ENCODE assay signal across 24 cellular contexts in genomic region chr5:1464096-1464446, GRCh38. TPM values are rescaled to one million over a fixed set of nuclear protein-coding genes. Genes with fewer than 3 reads are reported as not detected.
A peak's percentile ranks its signal among the peaks of the same experiment; 100 is the strongest.
DNase-seq lines count a peak whose midpoint lies in the region; ATAC-seq and TF ChIP-seq lines count a peak whose summit lies in the region.
"Had no signal": no experiment of that assay in that cellular context is flagged by ENCODE, and none has a peak within 500 bp of the region (broad histone marks: within the 10 kb centered on the region; RNA-seq: fewer than 3 reads in every experiment).

No MANE protein-coding gene starts in this region.

- no peak overlapping the region for H3K14ac ChIP-seq in neuronal stem cell (ENCODE audit: low read length)

- no peak overlapping the region for H2BK120ac ChIP-seq in neuronal stem cell (ENCODE audit: low read depth, low read length)

- ATAC-seq in SK-N-SH treated with all-trans-retinoic acid at 6 μM for 48 hours (no peak), heart right ventricle (no peak), GM21526 (IDR thresholded peaks at IDR 0.05; ENCODE audit: low FRiP score, unreplicated experiment) (no peak)

- H3K27ac ChIP-seq in SK-N-SH (ENCODE audit: low read depth in 2 of 2, low read length in 1 of 2) (no peak overlapping the region), heart right ventricle (no peak overlapping the region), neuronal stem cell (replicated peaks; ENCODE audit: low read length) (no peak overlapping the region)
- H3K27ac ChIP-seq: 22Rv1; BLaER1 treated with 17β-estradiol and CSF1 and Interleukin-3, amounts not matched to agents 10 nM and 100 nM; Peyer's patch had no signal

- 97% methylated on average over 6 of the region's 14 CpGs for WGBS in SK-N-SH (ENCODE audit: low lambda C conversion rate)
- 93 to 95% methylated on average over 14 of the region's 14 CpGs for WGBS in heart right ventricle, 2 donors
- no CpG with 5 or more reads among the region's 14 CpGs for WGBS in neuronal stem cell (ENCODE audit: extremely low coverage in 2 of 2, insufficient read length in 2 of 2, insufficient replicate concordance in 1 of 2), 2 donors

- no peaks in the 10 kb centered on the region for H3K27me3 ChIP-seq in SK-N-SH (ENCODE audit: insufficient read depth)
- H3K27me3 ChIP-seq in heart right ventricle = no peaks in the 10 kb centered on the region
- no peaks in the 10 kb centered on the region for H3K27me3 ChIP-seq in neuronal stem cell (ENCODE audit: control insufficient read depth in 3 of 3, insufficient read depth in 3 of 3, low read depth in 1 of 3, low read length in 3 of 3)
- H3K27me3 ChIP-seq: BLaER1 treated with 17β-estradiol and CSF1 and Interleukin-3, amounts not matched to agents 10 nM and 100 nM; Peyer's patch had no signal

- intact Hi-C loops in cardiac septum (cut with DNase I) = no loop called here
- intact Hi-C loops in heart right ventricle (cut with DNase I) = no loop called here

- H2AFZ ChIP-seq in SK-N-SH (ENCODE audit: low read depth) (no peak overlapping the region), neuronal stem cell (ENCODE audit: low read length) (no peak overlapping the region)

- no peak overlapping the region for H3K23ac ChIP-seq in neuronal stem cell (ENCODE audit: low read depth, low read length, poor library complexity)

- H2AK5ac ChIP-seq in neuronal stem cell (ENCODE audit: low read depth, low read length) = no peak overlapping the region

- TF ChIP-seq CTCF in SK-N-SH (IDR thresholded peaks at IDR 0.05) = no peak
- TF ChIP-seq CTCF in heart right ventricle (IDR thresholded peaks at IDR 0.05) = no peak

- H3K9me2 ChIP-seq in SK-N-SH = no peaks in the 10 kb centered on the region

- no peak overlapping the region for H2BK5ac ChIP-seq in neuronal stem cell (ENCODE audit: low read length)

- H3K4me3 ChIP-seq in SK-N-SH (ENCODE audit: low read depth in 2 of 2, low read length in 1 of 2) = no peak overlapping the region
- no peak overlapping the region for H3K4me3 ChIP-seq in heart right ventricle
- no peak overlapping the region for H3K4me3 ChIP-seq in neuronal stem cell (ENCODE audit: low read length in 2 of 2)
- H3K4me3 ChIP-seq: BLaER1 treated with 17β-estradiol and CSF1 and Interleukin-3, amounts not matched to agents 10 nM and 100 nM; Peyer's patch had no signal

- H4K91ac ChIP-seq in neuronal stem cell (ENCODE audit: low read depth, low read length, poor library complexity) = no peak overlapping the region

- H3K9me3 ChIP-seq in SK-N-SH = no peaks in the 10 kb centered on the region
- no peaks in the 10 kb centered on the region for H3K9me3 ChIP-seq in heart right ventricle
- H3K9me3 ChIP-seq in neuronal stem cell (replicated peaks in 1 of 2; ENCODE audit: control insufficient read depth in 2 of 2, insufficient read depth in 1 of 2, low read depth in 1 of 2, low read length in 2 of 2) = peaks cover 0 to 15% of the 10 kb centered on the region in 2 donors
- H3K9me3 ChIP-seq: Peyer's patch had no signal

- no peak for TF ChIP-seq EP300 in SK-N-SH (IDR thresholded peaks at IDR 0.05; ENCODE audit: borderline replicate concordance in 1 of 2, low read depth in 1 of 2, low read length in 1 of 2)

- H3K4me1 ChIP-seq in SK-N-SH (ENCODE audit: control insufficient read depth in 1 of 2, insufficient read depth in 2 of 2, low read depth in 1 of 2, low read length in 1 of 2) (peaks cover 0 to 7% of the 10 kb centered on the region in 2 experiments; a peak in 1 of 4 replicates), heart right ventricle (no peaks in the 10 kb centered on the region), neuronal stem cell (ENCODE audit: control insufficient read depth in 2 of 2, insufficient read depth in 1 of 2, low read depth in 1 of 2, low read length in 2 of 2) (peaks cover 0 to 7% of the 10 kb centered on the region in 2 donors)
- H3K4me1 ChIP-seq: Peyer's patch had no signal

- no peak overlapping the region for H4K8ac ChIP-seq in neuronal stem cell (ENCODE audit: low read depth, low read length)

- H3K9ac ChIP-seq in SK-N-SH (no peak overlapping the region), neuronal stem cell (ENCODE audit: low read depth, low read length, poor library complexity) (peak overlapping the region; percentile 32)
- H3K9ac ChIP-seq: BLaER1 treated with 17β-estradiol and CSF1 and Interleukin-3, amounts not matched to agents 10 nM and 100 nM had no signal

- H3K18ac ChIP-seq in neuronal stem cell (ENCODE audit: low read length) = no peak overlapping the region

- no peak overlapping the region for H3K4ac ChIP-seq in neuronal stem cell (ENCODE audit: low read length)

- POLR2A ChIA-PET in SK-N-SH (lab: Yijun Ruan, JAX) = no interaction called here

- CTCF ChIA-PET in SK-N-SH (lab: Yijun Ruan, JAX) = interaction anchor here (1.7 kb wide), 1 partner anchor 16 kb away, joined by 5 read pairs; no protein-coding TSS in a partner anchor

- no peaks in the 10 kb centered on the region for H3K79me2 ChIP-seq in SK-N-SH (ENCODE audit: insufficient read depth)

- no peak for TF ChIP-seq RAD21 in SK-N-SH (IDR thresholded peaks at IDR 0.05; ENCODE audit: low read length)

- no peak overlapping the region for H2BK15ac ChIP-seq in neuronal stem cell (ENCODE audit: low read length)

- no peak overlapping the region for H3K4me2 ChIP-seq in SK-N-SH
- H3K4me2 ChIP-seq in neuronal stem cell (ENCODE audit: insufficient read depth, low read length, poor library complexity, severe bottlenecking) = no peak overlapping the region
- H3K4me2 ChIP-seq: BLaER1 treated with 17β-estradiol and CSF1 and Interleukin-3, amounts not matched to agents 10 nM and 100 nM had no signal

- H3K36me3 ChIP-seq in SK-N-SH (replicated peaks in 1 of 2; ENCODE audit: control insufficient read depth in 1 of 2, insufficient read depth in 2 of 2, low read length in 1 of 2) (peaks cover 13 to 34% of the 10 kb centered on the region in 2 experiments), heart right ventricle (peaks cover 0 to 87% (median 28%) of the 10 kb centered on the region in 9 donors), neuronal stem cell (replicated peaks in 1 of 2; ENCODE audit: control insufficient read depth in 2 of 2, insufficient read depth in 2 of 2, low read length in 2 of 2) (peaks cover 55 to 81% of the 10 kb centered on the region in 2 donors)

- H2BK12ac ChIP-seq in neuronal stem cell (ENCODE audit: low read length) = no peak overlapping the region

- DNase-seq in SK-N-SH (peak; percentile 36), cardiac septum (ENCODE audit: low spot score) (peak; percentile 46), heart right ventricle (no peak), neuronal stem cell (ENCODE audit: low spot score) (no peak), ureter (ENCODE audit: low spot score) (no peak), AML-193 (lab: John Stamatoyannopoulos, UW) (no peak)
- DNase-seq: ACHN; CD4-positive, alpha-beta memory T cell; DMS153; NCI-H1105; NCI-H146; NCI-H2081; NCI-H2171 treated with DMSO at 0.1 percent for 48 hours; NCI-H524 treated with DMSO at 0.1 percent for 48 hours; NCI-H82; SHP77 had no signal

- peaks cover 22% of the 10 kb centered on the region for H3F3A ChIP-seq in SK-N-SH (replicated peaks; ENCODE audit: insufficient read depth)

- H3K79me1 ChIP-seq in neuronal stem cell (ENCODE audit: low read depth, low read length) = peaks cover 11% of the 10 kb centered on the region

- no peaks in the 10 kb centered on the region for H4K20me1 ChIP-seq in SK-N-SH (ENCODE audit: insufficient read depth)

TF ChIP-seq in SK-N-SH, 30 proteins besides CTCF, POLR2A, EP300 and RAD21 (continues in another document):
- no peak for TF ChIP-seq ZBTB33 (IDR thresholded peaks at IDR 0.05; ENCODE audit: borderline replicate concordance, low read depth)

TF ChIP-seq in SK-N-SH treated with all-trans-retinoic acid at 6 μM for 48 hours, 23 proteins besides CTCF, POLR2A, EP300 and RAD21 (continues in another document):
- TF ChIP-seq CREB5 (CRISPR knock-in tag; IDR thresholded peaks at IDR 0.05; ENCODE audit: low read depth) (no peak), SNAI2 (CRISPR knock-in tag; IDR thresholded peaks at IDR 0.05) (no peak), ZNF8 (CRISPR knock-in tag; IDR thresholded peaks at IDR 0.05) (no peak), ISL1 (CRISPR knock-in tag; IDR thresholded peaks at IDR 0.05) (no peak), ZNF70 (CRISPR knock-in tag; IDR thresholded peaks at IDR 0.05) (no peak), CSDC2 (CRISPR knock-in tag; IDR thresholded peaks at IDR 0.05) (no peak), ZNF565 (CRISPR knock-in tag; conservative IDR thresholded peaks at IDR 0.05; ENCODE audit: low read depth) (no peak), TOX (CRISPR knock-in tag; IDR thresholded peaks at IDR 0.05; ENCODE audit: borderline replicate concordance) (no peak), ZFP30 (CRISPR knock-in tag; IDR thresholded peaks at IDR 0.05) (no peak), ZFP3 (CRISPR knock-in tag; IDR thresholded peaks at IDR 0.05) (no peak), GLIS3 (CRISPR knock-in tag; IDR thresholded peaks at IDR 0.05) (no peak), PPARA (CRISPR knock-in tag; IDR thresholded peaks at IDR 0.05; ENCODE audit: borderline replicate concordance) (no peak)

RNA-seq across cellular contexts. Expression of gene SLC6A3, which starts 18.8 kb away (rescaled TPM):
- not detected in 2 replicates for polyA plus RNA-seq in SK-N-SH (2012; rRNA removed)
- polyA plus RNA-seq in SK-N-SH (2012; cell fraction: cytosol; rRNA removed) = not detected in 2 replicates
- not detected in 2 replicates for polyA plus RNA-seq in SK-N-SH (2012; cell fraction: nucleus; rRNA removed)
- total RNA-seq in cardiac septum = 0.19 TPM
- total RNA-seq in heart right ventricle = under 1 TPM in 2 of 10 donors, not detected in 8; 0.18 to 0.19 TPM
- polyA plus RNA-seq in heart right ventricle = under 1 TPM in 1 of 2 donors, not detected in 1; 0.04 TPM
- 0.26 TPM for polyA plus RNA-seq in neuronal stem cell (2013, experiment 1 of 2)
- polyA plus RNA-seq in neuronal stem cell (2013, experiment 2 of 2) = 0.15 TPM
- total RNA-seq in ureter = 0.57 TPM
- total RNA-seq: CD4-positive, alpha-beta memory T cell; G401; OCI-LY7 had no signal
- polyA plus RNA-seq: CD4-positive, alpha-beta memory T cell; IgD-negative memory B cell had no signal

RNA-seq across cellular contexts. Expression of gene LPCAT1, which starts 59.7 kb away (rescaled TPM):
- polyA plus RNA-seq in SK-N-SH (2012; rRNA removed) (32.5 and 42.3 TPM in 2 replicates), heart right ventricle (10 to 100 TPM; 14.8 to 23.8 TPM)
- 30.1 and 38.3 TPM in 2 replicates for polyA plus RNA-seq in SK-N-SH (2012; cell fraction: cytosol; rRNA removed)
- 54.3 and 65.1 TPM in 2 replicates for polyA plus RNA-seq in SK-N-SH (2012; cell fraction: nucleus; rRNA removed)
- total RNA-seq in cardiac septum (14.7 TPM), heart right ventricle (10 to 100 TPM in 3 of 10 donors, 1 to 10 TPM in 7; 5.6 to 25.5 (median 8.9) TPM), ureter (48.0 TPM)
- 92.2 TPM for polyA plus RNA-seq in neuronal stem cell (2013, experiment 1 of 2)
- polyA plus RNA-seq in neuronal stem cell (2013, experiment 2 of 2) = 93.4 TPM

Comparison
In these comparisons a context has a peak if more than half of its experiments do, and no peak if none do; other contexts are left out.
1. DNase-seq: peak in SK-N-SH (single experiment) and cardiac septum (single experiment); none in heart right ventricle (0 of 2), neuronal stem cell (single experiment), ureter (single experiment) and AML-193 (0 of 2).